ENCODE assay signal across 18 cellular contexts in genomic region chr6:49072146-49072545, GRCh38.
"Had no signal": no experiment of that assay in that cellular context is flagged by ENCODE, and none has a peak within 500 bp of the region (broad histone marks: within the 10 kb centered on the region; RNA-seq: fewer than 3 reads in every experiment).

No MANE protein-coding gene starts in this region.

- H3K4me1 ChIP-seq: ascending aorta, gastrocnemius medialis, left ventricle myocardium inferior, prostate gland, tibial artery had no signal

- DNase-seq: activated CD4-positive, alpha-beta T cell treated with anti-CD3 and anti-CD28 coated beads, Interleukin-2, amount 50 U/mL, for 4 hours; activated gamma-delta T cell; dermis blood vessel endothelial cell; effector memory CD4-positive, alpha-beta T cell; gastrocnemius medialis; head of caudate nucleus; left ventricle myocardium inferior; mesenchymal stem cell; mucosa of descending colon; naive B cell; right cardiac atrium; stimulated activated CD4-positive, alpha-beta T cell treated with anti-CD3 and anti-CD28 coated beads, Interleukin-2, amount 100 ng/mL, for 24 hours; stimulated activated naive CD4-positive, alpha-beta T cell treated with Interleukin-2 at 50 U/mL for 16 hours; tibial artery had no signal

- FAIRE-seq: TTC549 had no signal

- H3K27ac ChIP-seq: ascending aorta, epithelial cell of prostate, gastrocnemius medialis, left ventricle myocardium inferior, prostate gland, tibial artery had no signal

- ATAC-seq: gastrocnemius medialis, mucosa of descending colon, right cardiac atrium had no signal

- H3K4me3 ChIP-seq: ascending aorta, gastrocnemius medialis, left ventricle myocardium inferior, mucosa of descending colon, prostate gland, tibial artery had no signal

- H3K36me3 ChIP-seq: ascending aorta, gastrocnemius medialis, left ventricle myocardium inferior, prostate gland, tibial artery had no signal

- H3K9me3 ChIP-seq: ascending aorta, gastrocnemius medialis, mucosa of descending colon, prostate gland, tibial artery had no signal

- H3K27me3 ChIP-seq: ascending aorta, gastrocnemius medialis, tibial artery had no signal
